ENCODE assay signal across 11 cellular contexts in the genomic region with DNA sequence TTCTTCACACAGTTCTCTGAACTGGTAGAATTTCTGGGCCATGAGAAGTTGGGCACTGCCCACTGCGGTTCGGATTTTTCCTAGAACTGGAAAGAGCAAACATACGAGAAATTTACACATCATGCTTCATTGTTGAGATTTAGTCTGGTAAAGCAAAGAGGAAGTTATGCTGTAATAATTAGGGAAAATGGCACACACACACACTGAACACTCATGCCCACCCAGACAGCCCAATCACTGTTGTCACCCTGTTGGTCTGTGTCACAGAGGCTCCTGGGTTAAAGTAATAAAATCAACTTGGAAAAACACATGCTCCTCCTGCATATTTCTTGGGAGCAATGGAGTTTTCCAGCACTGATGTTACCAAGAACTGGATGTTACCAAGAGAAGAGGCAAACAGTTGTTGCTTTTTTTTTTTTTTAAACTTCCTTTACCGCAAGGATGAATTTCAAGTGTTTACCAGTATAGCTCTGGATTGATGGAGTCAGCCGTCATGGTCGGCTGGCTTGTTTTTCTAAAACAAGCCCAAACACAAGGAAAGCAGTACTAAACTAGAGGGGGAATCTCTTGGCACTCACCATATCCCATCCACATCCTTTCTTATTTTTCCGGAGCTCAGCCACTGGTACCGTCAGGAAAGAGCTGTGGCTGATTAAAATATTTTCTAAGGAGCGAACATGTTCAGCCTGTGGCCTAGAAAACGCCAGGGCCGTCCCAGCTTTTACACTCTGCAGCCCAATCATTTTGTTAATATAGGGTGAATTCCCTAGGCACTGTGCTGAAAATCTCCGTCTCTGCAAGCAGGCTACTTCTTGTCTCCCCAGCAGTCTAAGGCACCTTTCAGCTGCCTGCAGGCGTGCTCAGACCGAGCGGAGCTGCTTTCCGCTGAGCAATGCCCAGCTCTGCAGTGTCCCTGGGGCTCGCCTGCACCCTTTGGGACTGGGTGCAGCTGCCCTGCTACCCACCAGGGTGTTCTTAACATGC. TPM values are rescaled to one million over a fixed set of nuclear protein-coding genes. Genes with fewer than 3 reads are reported as not detected.
DNase-seq lines count a peak whose midpoint lies in the region; ATAC-seq and TF ChIP-seq lines count a peak whose summit lies in the region.
"Had no signal": no experiment of that assay in that cellular context is flagged by ENCODE, and none has a peak within 500 bp of the region (broad histone marks: within the 10 kb centered on the region; RNA-seq: fewer than 3 reads in every experiment).

No MANE protein-coding gene starts in this region.

- no peak overlapping the region for H3K23ac ChIP-seq in neuronal stem cell (ENCODE audit: low read depth, low read length, poor library complexity)

- peak overlapping the region; percentile 73 for H2AFZ ChIP-seq in neuronal stem cell (ENCODE audit: low read length)

- DNase-seq in DMS79 treated with DMSO at 0.1 percent for 48 hours (lab: John Stamatoyannopoulos, UW) (peak; percentile 99), NCI-H2107 treated with DMSO at 0.1 percent for 48 hours (lab: John Stamatoyannopoulos, UW; ENCODE audit: unreplicated experiment) (peak; percentile 78), endodermal cell (peak; percentile 73), neuronal stem cell (ENCODE audit: low spot score) (no peak), HUDEP-2 (lab: John Stamatoyannopoulos, UW; ENCODE audit: unreplicated experiment in 76 of 76) (no peak), AG20443 (ENCODE audit: low spot score) (no peak)
- no peak for DNase-seq in activated naive CD8-positive, alpha-beta T cell treated with anti-CD3 and anti-CD28 coated beads, Interleukin-2, amount 50 U/mL, for 24 hours
- DNase-seq: CD4-positive, CD25-positive, alpha-beta regulatory T cell; naive B cell; stimulated activated CD4-positive, alpha-beta T cell treated with anti-CD3 and anti-CD28 coated beads, Interleukin-15, amount 100 ng/mL, for 24 hours had no signal

- H2AK5ac ChIP-seq in neuronal stem cell (ENCODE audit: low read depth, low read length): no peak overlapping the region

- no peaks in the 10 kb centered on the region for H3K36me3 Mint-ChIP-seq in endodermal cell (ENCODE audit: low read depth)
- no peaks in the 10 kb centered on the region for H3K36me3 Mint-ChIP-seq in activated naive CD8-positive, alpha-beta T cell treated with anti-CD3 and anti-CD28 coated beads, Interleukin-2, amount 50 U/mL, for 24 hours (ENCODE audit: low read depth)
- H3K36me3 Mint-ChIP-seq: CD4-positive, CD25-positive, alpha-beta regulatory T cell; naive B cell had no signal

- no peak overlapping the region for H3K27ac ChIP-seq in endodermal cell (ENCODE audit: low read depth, low read length)
- H3K27ac ChIP-seq in neuronal stem cell (replicated peaks; ENCODE audit: low read length): no peak overlapping the region

- H3K36me3 ChIP-seq in endodermal cell (ENCODE audit: control insufficient read depth, insufficient read depth, low read length) (no peaks in the 10 kb centered on the region), neuronal stem cell (replicated peaks in 1 of 2; ENCODE audit: control insufficient read depth in 2 of 2, insufficient read depth in 2 of 2, low read length in 2 of 2) (no peaks in the 10 kb centered on the region)

- H3K4ac ChIP-seq in neuronal stem cell (ENCODE audit: low read length): no peak overlapping the region

- H3K79me1 ChIP-seq in neuronal stem cell (ENCODE audit: low read depth, low read length): no peaks in the 10 kb centered on the region

- 88 to 97% methylated on average over 6 to 17 of the region's 17 CpGs for WGBS in endodermal cell (ENCODE audit: insufficient coverage in 1 of 2, insufficient read length in 1 of 2), 2 experiments
- WGBS in neuronal stem cell (ENCODE audit: extremely low coverage in 2 of 2, insufficient read length in 2 of 2, insufficient replicate concordance in 1 of 2), 2 donors: no CpG with 5 or more reads among the region's 17 CpGs

- peak overlapping the region; percentile 38 for H3K18ac ChIP-seq in neuronal stem cell (ENCODE audit: low read length)

- H3K9me3 ChIP-seq in endodermal cell (ENCODE audit: control insufficient read depth, low read length): no peaks in the 10 kb centered on the region
- H3K9me3 ChIP-seq in neuronal stem cell (replicated peaks in 1 of 2; ENCODE audit: control insufficient read depth in 2 of 2, insufficient read depth in 1 of 2, low read depth in 1 of 2, low read length in 2 of 2): no peaks in the 10 kb centered on the region

- no peaks in the 10 kb centered on the region for H3K9me3 Mint-ChIP-seq in endodermal cell
- no peaks in the 10 kb centered on the region for H3K9me3 Mint-ChIP-seq in activated naive CD8-positive, alpha-beta T cell treated with anti-CD3 and anti-CD28 coated beads, Interleukin-2, amount 50 U/mL, for 24 hours
- H3K9me3 Mint-ChIP-seq: CD4-positive, CD25-positive, alpha-beta regulatory T cell; naive B cell had no signal

- no peak overlapping the region for H2BK15ac ChIP-seq in neuronal stem cell (ENCODE audit: low read length)

- H2BK12ac ChIP-seq in neuronal stem cell (ENCODE audit: low read length): peak overlapping the region; percentile 33

- H3K4me1 Mint-ChIP-seq in endodermal cell: peaks cover 35% of the 10 kb centered on the region
- peaks cover 14% of the 10 kb centered on the region for H3K4me1 Mint-ChIP-seq in activated naive CD8-positive, alpha-beta T cell treated with anti-CD3 and anti-CD28 coated beads, Interleukin-2, amount 50 U/mL, for 24 hours

- no peaks in the 10 kb centered on the region for H3K27me3 Mint-ChIP-seq in endodermal cell (ENCODE audit: insufficient read depth)
- no peaks in the 10 kb centered on the region for H3K27me3 Mint-ChIP-seq in activated naive CD8-positive, alpha-beta T cell treated with anti-CD3 and anti-CD28 coated beads, Interleukin-2, amount 50 U/mL, for 24 hours

- H3K9ac ChIP-seq in endodermal cell (ENCODE audit: extremely low read depth, low read length, poor library complexity, severe bottlenecking): no peak overlapping the region
- no peak overlapping the region for H3K9ac ChIP-seq in neuronal stem cell (ENCODE audit: low read depth, low read length, poor library complexity)

- H3K4me3 Mint-ChIP-seq in endodermal cell: no peak overlapping the region
- H3K4me3 Mint-ChIP-seq in activated naive CD8-positive, alpha-beta T cell treated with anti-CD3 and anti-CD28 coated beads, Interleukin-2, amount 50 U/mL, for 24 hours: no peak overlapping the region
- H3K4me3 Mint-ChIP-seq: CD4-positive, CD25-positive, alpha-beta regulatory T cell; naive B cell had no signal

- H2BK120ac ChIP-seq in neuronal stem cell (ENCODE audit: low read depth, low read length): no peak overlapping the region

- no peak overlapping the region for H4K8ac ChIP-seq in neuronal stem cell (ENCODE audit: low read depth, low read length)

- no peak overlapping the region for H3K27ac Mint-ChIP-seq in endodermal cell
- H3K27ac Mint-ChIP-seq in activated naive CD8-positive, alpha-beta T cell treated with anti-CD3 and anti-CD28 coated beads, Interleukin-2, amount 50 U/mL, for 24 hours: no peak overlapping the region
- H3K27ac Mint-ChIP-seq: CD4-positive, CD25-positive, alpha-beta regulatory T cell had no signal

- no peak overlapping the region for H4K91ac ChIP-seq in neuronal stem cell (ENCODE audit: low read depth, low read length, poor library complexity)

- H3K27me3 ChIP-seq in endodermal cell (ENCODE audit: control insufficient read depth, insufficient read depth, low read length, poor library complexity, severe bottlenecking) (no peaks in the 10 kb centered on the region), neuronal stem cell (ENCODE audit: control insufficient read depth in 3 of 3, insufficient read depth in 3 of 3, low read depth in 1 of 3, low read length in 3 of 3) (no peaks in the 10 kb centered on the region)

- H3K4me1 ChIP-seq in endodermal cell (ENCODE audit: control insufficient read depth, insufficient read depth, low read length): no peaks in the 10 kb centered on the region
- H3K4me1 ChIP-seq in neuronal stem cell (ENCODE audit: control insufficient read depth in 2 of 2, insufficient read depth in 1 of 2, low read depth in 1 of 2, low read length in 2 of 2): no peaks in the 10 kb centered on the region

- H3K4me3 ChIP-seq in endodermal cell (ENCODE audit: low read length) (no peak overlapping the region), neuronal stem cell (ENCODE audit: low read length in 2 of 2) (no peak overlapping the region)

- no peak overlapping the region for H3K14ac ChIP-seq in neuronal stem cell (ENCODE audit: low read length)

- no peak overlapping the region for H2BK5ac ChIP-seq in neuronal stem cell (ENCODE audit: low read length)

- TF ChIP-seq CTCF in endodermal cell (conservative IDR thresholded peaks at IDR 0.05): no peak

- no peak for ATAC-seq in GM18498 (IDR thresholded peaks at IDR 0.05; ENCODE audit: unreplicated experiment)
- ATAC-seq in activated naive CD8-positive, alpha-beta T cell treated with anti-CD3 and anti-CD28 coated beads, Interleukin-2, amount 50 U/mL, for 24 hours: no peak

- no peak overlapping the region for H3K4me2 ChIP-seq in neuronal stem cell (ENCODE audit: insufficient read depth, low read length, poor library complexity, severe bottlenecking)

RNA-seq across cellular contexts. Expression of a gene that starts 58.9 kb away (rescaled TPM):
- 100 to 1,000 TPM; 417 to 575 TPM for total RNA-seq in endodermal cell
- 177 TPM for polyA plus RNA-seq in endodermal cell (2013, experiment 1 of 2)
- 176 TPM for polyA plus RNA-seq in endodermal cell (2013, experiment 2 of 2)
- 85.8 TPM for polyA plus RNA-seq in neuronal stem cell (2013, experiment 1 of 2)
- 86.4 TPM for polyA plus RNA-seq in neuronal stem cell (2013, experiment 2 of 2)

Comparison
In these comparisons a context has a peak if more than half of its experiments do, and no peak if none do; other contexts are left out.
1. DNase-seq: peak in DMS79 treated with DMSO at 0.1 percent for 48 hours (single experiment), NCI-H2107 treated with DMSO at 0.1 percent for 48 hours (single experiment) and endodermal cell (single experiment); none in neuronal stem cell (single experiment), activated naive CD8-positive, alpha-beta T cell treated with anti-CD3 and anti-CD28 coated beads, Interleukin-2, amount 50 U/mL, for 24 hours (single experiment), HUDEP-2 (0 of 76) and AG20443 (single experiment).